Comparison of ENCODE assay signal across 9 cellular contexts in the genomic region with DNA sequence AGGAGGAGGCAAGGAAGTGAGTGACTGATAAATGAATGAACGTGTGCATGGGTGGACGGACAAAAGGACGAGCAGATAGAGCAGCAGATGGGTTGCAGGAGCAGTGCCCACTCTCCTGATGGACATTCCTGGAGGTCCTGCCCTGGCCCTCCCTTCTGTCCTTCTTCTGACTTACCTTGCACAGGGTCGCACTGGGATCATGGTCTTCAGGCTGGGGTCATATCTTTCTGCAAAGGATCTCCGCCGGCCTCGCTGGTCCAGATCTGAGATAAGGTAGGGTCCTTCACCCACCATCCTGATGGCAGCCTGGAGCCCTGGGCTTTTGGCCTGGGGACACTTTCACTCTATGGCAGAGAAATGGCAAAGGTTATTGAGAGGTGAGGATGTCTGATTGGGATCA. TPM values are rescaled to one million over a fixed set of nuclear protein-coding genes. Genes with fewer than 3 reads are reported as not detected.
"Had no signal": no experiment of that assay in that cellular context is flagged by ENCODE, and none has a peak within 500 bp of the region (broad histone marks: within the 10 kb centered on the region; RNA-seq: fewer than 3 reads in every experiment).

No MANE protein-coding gene starts in this region.

- H3K4me3 ChIP-seq: GM12878 had no signal

- ATAC-seq: GM12878 had no signal

- FAIRE-seq: G401.6, GM12878, GM12891, GM12892, GM18507, GM19239 had no signal

- DNase-seq: GDM1, GF-D8 had no signal

RNA-seq across cellular contexts. Expression of a gene that starts 9.7 kb away (rescaled TPM):
- total RNA-seq: G401, GM12878 had no signal
